Comparison of ENCODE assay signal across 15 cellular contexts in the genomic region with DNA sequence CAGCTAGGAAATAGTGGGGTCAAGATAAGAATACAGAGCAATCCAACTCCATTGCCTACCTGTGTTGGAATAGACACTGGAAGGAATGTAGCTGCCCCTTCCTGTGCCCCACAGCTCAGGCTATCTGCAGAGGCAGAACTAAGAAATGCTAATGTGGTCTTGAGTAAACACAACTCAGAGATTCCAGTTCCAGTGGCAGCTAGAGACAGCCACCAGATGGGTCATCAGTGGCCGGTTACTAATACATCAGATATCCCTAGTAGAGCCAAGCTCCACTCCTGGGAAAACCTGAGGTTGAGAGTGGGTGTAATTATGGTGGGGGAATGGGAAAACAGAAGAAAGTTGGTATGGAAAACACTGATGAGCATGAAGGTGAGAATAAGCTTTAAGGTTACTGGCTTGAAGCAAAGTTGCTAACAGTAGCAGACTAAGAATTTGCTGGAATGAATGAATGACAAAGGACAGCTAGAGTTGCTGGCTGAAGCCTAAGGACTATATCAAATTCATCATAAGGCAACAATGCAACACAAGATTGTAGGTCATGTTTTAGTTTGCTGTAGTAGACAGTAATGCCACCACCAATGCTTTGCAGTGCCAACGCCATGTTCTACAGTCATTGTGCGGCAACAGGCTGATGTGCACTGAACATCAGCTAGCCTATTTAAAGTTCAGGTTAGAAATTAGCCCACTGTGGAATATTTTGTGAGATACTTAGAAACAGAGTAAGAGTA. TPM values are rescaled to one million over a fixed set of nuclear protein-coding genes. Genes with fewer than 3 reads are reported as not detected.
DNase-seq lines count a peak whose midpoint lies in the region; ATAC-seq, FAIRE-seq and TF ChIP-seq lines count a peak whose summit lies in the region.
"Had no signal": no experiment of that assay in that cellular context is flagged by ENCODE, and none has a peak within 500 bp of the region (broad histone marks: within the 10 kb centered on the region; RNA-seq: fewer than 3 reads in every experiment).

No MANE protein-coding gene starts in this region.

- H3K79me2 ChIP-seq in ACC112 (ENCODE audit: control insufficient read depth, insufficient read depth, low read length, unreplicated experiment) (no peaks in the 10 kb centered on the region), K562 (ENCODE audit: control insufficient read depth, insufficient read depth, low read length) (no peaks in the 10 kb centered on the region), mesendoderm (ENCODE audit: control insufficient read depth, insufficient read depth, low read length) (no peaks in the 10 kb centered on the region)

- WGBS in K562 (ENCODE audit: insufficient coverage, low coverage, missing lambda C conversion rate), result 67% methylated on average over 3 of the region's 3 CpGs
- WGBS in mesendoderm (ENCODE audit: extremely low coverage, insufficient coverage, low lambda C conversion rate), result no CpG with 5 or more reads among the region's 3 CpGs
- WGBS in tibial nerve, 2 donors, result 94 to 97% methylated on average over 3 of the region's 3 CpGs

- H3K36me3 ChIP-seq in ACC112 (ENCODE audit: insufficient read depth, low read length) (no peaks in the 10 kb centered on the region), K562 (ENCODE audit: control insufficient read depth, insufficient read depth, low read length) (peaks cover 9% of the 10 kb centered on the region; the same call in 2 of the 3 replicates), mesendoderm (ENCODE audit: control insufficient read depth, insufficient read depth, low read length) (no peaks in the 10 kb centered on the region), ascending aorta (peaks cover 0 to 3% of the 10 kb centered on the region in 2 donors), tibial nerve (peaks cover 0 to 41% (median 0%) of the 10 kb centered on the region in 3 donors)
- H3K36me3 ChIP-seq: BE2C had no signal

- in situ Hi-C loops in K562 (cut with MboI), result loop anchor here (25.0 kb wide), 1 partner anchor 117 kb away; the partner anchor contains the start of gene GDF5

- DNase-seq in HK-2 (ENCODE audit: unreplicated experiment), result peak; percentile 87
- DNase-seq in K562 (ENCODE audit: extremely low read depth in 1 of 4, low spot score in 3 of 4), result no peak
- DNase-seq in mesendoderm, result peak; percentile 42
- DNase-seq in ascending aorta (ENCODE audit: low spot score in 2 of 2), result no peak
- DNase-seq in CD14-positive monocyte (ENCODE audit: low spot score), result no peak
- DNase-seq in tibial nerve (ENCODE audit: low spot score in 2 of 2), result no peak
- DNase-seq: activated CD8-positive, alpha-beta memory T cell treated with anti-CD3 and anti-CD28 coated beads, Interleukin-2, amount 50 U/mL, for 48 hours; BE2C; body of pancreas; erythroblast; NCI-H1105; T-helper 2 cell had no signal

- peak overlapping the region; percentile 92 for H3K27ac ChIP-seq in ACC112 (ENCODE audit: low read depth, low read length)
- no peak overlapping the region for H3K27ac ChIP-seq in K562 (ENCODE audit: extremely low read depth, low read depth, low read length)
- H3K27ac ChIP-seq in mesendoderm (ENCODE audit: low read depth, low read length), result no peak overlapping the region
- no peak overlapping the region for H3K27ac ChIP-seq in ascending aorta
- H3K27ac ChIP-seq in tibial nerve, result no peak overlapping the region
- H3K27ac ChIP-seq: vagina had no signal

- peaks cover 9 to 14% of the 10 kb centered on the region in 2 donors for H3K36me3 Mint-ChIP-seq in CD14-positive monocyte

- H2BK15ac ChIP-seq in mesendoderm (replicated peaks; ENCODE audit: low read depth), result no peak overlapping the region

- no peak overlapping the region for H2BK120ac ChIP-seq in mesendoderm (ENCODE audit: low read depth, low read length)

- peaks cover 6% of the 10 kb centered on the region for H3K4me1 Mint-ChIP-seq in CD14-positive monocyte

- H3K9ac ChIP-seq in K562 (ENCODE audit: insufficient read depth in 1 of 2, low read depth in 2 of 2, low read length in 2 of 2), result no peak overlapping the region
- no peak overlapping the region for H3K9ac ChIP-seq in mesendoderm (ENCODE audit: low read length)

- ATAC-seq in K562 (no peak), GM21360 (IDR thresholded peaks at IDR 0.05; ENCODE audit: unreplicated experiment) (no peak)
- ATAC-seq: body of pancreas had no signal

- TF ChIP-seq CTCF in K562 (IDR thresholded peaks at IDR 0.05 in 2 of 3, conservative IDR thresholded peaks at IDR 0.05 in 1 of 3; ENCODE audit: insufficient read depth in 2 of 3, low read depth in 1 of 3, low read length in 3 of 3), result no peak
- TF ChIP-seq CTCF in ascending aorta (IDR thresholded peaks at IDR 0.05), result no peak
- TF ChIP-seq CTCF in CD14-positive monocyte (IDR thresholded peaks at IDR 0.05), result no peak
- no peak for TF ChIP-seq CTCF in tibial nerve (IDR thresholded peaks at IDR 0.05)

- no peaks in the 10 kb centered on the region for H4K20me1 ChIP-seq in K562 (replicated peaks; ENCODE audit: control insufficient read depth, insufficient read depth, low read length)

- H3K4me1 ChIP-seq in ACC112 (ENCODE audit: control insufficient read depth, insufficient read depth, low read length, unreplicated experiment) (peaks cover 48% of the 10 kb centered on the region), K562 (replicated peaks in 1 of 2; ENCODE audit: control insufficient read depth in 2 of 2, insufficient read depth in 2 of 2, low read length in 2 of 2) (peaks cover 4 to 9% of the 10 kb centered on the region in 2 experiments; a peak in 4 of 5 replicates), mesendoderm (ENCODE audit: control insufficient read depth, low read depth, low read length) (no peaks in the 10 kb centered on the region), ascending aorta (no peaks in the 10 kb centered on the region), tibial nerve (peaks cover 0 to 3% (median 0%) of the 10 kb centered on the region in 4 donors)
- H3K4me1 ChIP-seq: BE2C had no signal

- H3K56ac ChIP-seq in mesendoderm (ENCODE audit: low read length), result no peak overlapping the region

- no peaks in the 10 kb centered on the region for H3K79me1 ChIP-seq in mesendoderm (ENCODE audit: low read length)

- POLR2A ChIA-PET in K562 (lab: Yijun Ruan, JAX), result interaction anchor here (0.6 to 1.4 kb wide), 3 partner anchors 9 to 496 kb away, joined by 3 to 5 read pairs (median 3); no protein-coding TSS in a partner anchor

- intact Hi-C loops in K562 (cut with micrococcal nuclease), result no loop called here
- intact Hi-C loops in ascending aorta (cut with DNase I), result no loop called here
- intact Hi-C loops in CD14-positive monocyte (cut with micrococcal nuclease), result no loop called here

- H3K4me2 ChIP-seq in K562 (ENCODE audit: insufficient read depth, low read length), result no peak overlapping the region
- H3K4me2 ChIP-seq in mesendoderm (ENCODE audit: low read length), result no peak overlapping the region

- no peak overlapping the region for H4K5ac ChIP-seq in mesendoderm (ENCODE audit: low read length)

- H3K27me3 Mint-ChIP-seq in CD14-positive monocyte (ENCODE audit: low read depth in 3 of 3), result peaks cover 0 to 2% (median 0%) of the 10 kb centered on the region in 3 donors

- H3K9me3 ChIP-seq in K562 (replicated peaks; ENCODE audit: control insufficient read depth, insufficient read depth, low read depth, low read length) (no peaks in the 10 kb centered on the region), ascending aorta (no peaks in the 10 kb centered on the region), tibial nerve (no peaks in the 10 kb centered on the region)
- H3K9me3 ChIP-seq: BE2C, body of pancreas, vagina had no signal

- no peak overlapping the region for H3K18ac ChIP-seq in mesendoderm (ENCODE audit: low read length)

- no TSS peak for BruUV-seq in K562 (replicated peaks; lab: Mats Ljungman, UMichigan)

- FAIRE-seq in K562 (lab: Jason Lieb, UNC), result no peak

- no peak for TF ChIP-seq EP300 in K562 (IDR thresholded peaks at IDR 0.05; ENCODE audit: low read length)
- no peak for TF ChIP-seq EP300 in tibial nerve (IDR thresholded peaks at IDR 0.05)

- no peaks in the 10 kb centered on the region for H3K9me3 Mint-ChIP-seq in CD14-positive monocyte

- H3K23ac ChIP-seq in mesendoderm (ENCODE audit: low read length), result no peak overlapping the region

- H3K27ac Mint-ChIP-seq in CD14-positive monocyte, result peak overlapping the region in 1 of 7 donors; percentile 5

- TF ChIP-seq RAD21 in K562 (CRISPR knock-in tag; conservative IDR thresholded peaks at IDR 0.05 in 1 of 2, IDR thresholded peaks at IDR 0.05 in 1 of 2), result no peak

- H3K4ac ChIP-seq in mesendoderm (ENCODE audit: low read depth, low read length), result no peak overlapping the region

- no peak overlapping the region for H2BK5ac ChIP-seq in mesendoderm (ENCODE audit: low read length)

- H2AFZ ChIP-seq in ACC112 (ENCODE audit: low read length, unreplicated experiment) (no peak overlapping the region), K562 (ENCODE audit: low read depth, low read length) (no peak overlapping the region)

- TF ChIP-seq POLR2A in K562 (conservative IDR thresholded peaks at IDR 0.05), result no peak
- TF ChIP-seq POLR2A in tibial nerve (IDR thresholded peaks at IDR 0.05), result no peak

- no peak overlapping the region for H4K8ac ChIP-seq in mesendoderm (ENCODE audit: low read depth, low read length)

- H3K27me3 ChIP-seq in ACC112 (ENCODE audit: insufficient read depth, low read length), result no peaks in the 10 kb centered on the region
- H3K27me3 ChIP-seq in K562 (ENCODE audit: control insufficient read depth in 2 of 2, insufficient read depth in 2 of 2, low read length in 2 of 2), result no peaks in the 10 kb centered on the region
- H3K27me3 ChIP-seq in mesendoderm (ENCODE audit: insufficient read depth, low read length, poor library complexity), result no peaks in the 10 kb centered on the region
- H3K27me3 ChIP-seq in ascending aorta, result no peaks in the 10 kb centered on the region
- H3K27me3 ChIP-seq in tibial nerve, result no peaks in the 10 kb centered on the region
- H3K27me3 ChIP-seq: BE2C, body of pancreas, vagina had no signal

- H2AK5ac ChIP-seq in mesendoderm (ENCODE audit: low read length), result no peak overlapping the region

- no peaks in the 10 kb centered on the region for H3K9me1 ChIP-seq in K562 (ENCODE audit: control insufficient read depth, insufficient read depth, low read length)

- peak overlapping the region; percentile 48 for H3K4me3 ChIP-seq in ACC112 (ENCODE audit: low read depth, low read length)
- H3K4me3 ChIP-seq in K562, result no peak overlapping the region
- no peak overlapping the region for H3K4me3 ChIP-seq in mesendoderm (ENCODE audit: low read length)
- no peak overlapping the region for H3K4me3 ChIP-seq in ascending aorta
- H3K4me3 ChIP-seq in tibial nerve, result no peak overlapping the region
- H3K4me3 ChIP-seq: body of pancreas, vagina had no signal

- H3K4me3 Mint-ChIP-seq in CD14-positive monocyte, result no peak overlapping the region

- CTCF ChIA-PET in K562 (lab: Yijun Ruan, JAX; ENCODE audit: low intra/inter-chr PET ratio), result interaction anchor here (0.6 kb wide), 1 partner anchor 13 kb away, joined by 3 read pairs; no protein-coding TSS in a partner anchor

RNA-seq across cellular contexts. Expression of gene FAM83C, which starts 28.3 kb away (rescaled TPM):
- total RNA-seq in K562 (2011; cell fraction: chromatin; rRNA removed; ENCODE audit: low replicate concordance), result not detected in 2 replicates
- total RNA-seq in K562 (2011; cell fraction: nucleolus; rRNA removed), result not detected in 2 replicates
- not detected in 2 replicates for total RNA-seq in K562 (2011; cell fraction: nucleoplasm; rRNA removed)
- not detected in 2 replicates for total RNA-seq in K562 (2014; rRNA removed)
- not detected in 2 replicates for total RNA-seq in K562 (2014; rRNA removed; fragmentation: Illumina TruSeq; extraction: Trizol)
- not detected in 2 replicates for total RNA-seq in K562 (2015; rRNA removed; fragmentation: Illumina TruSeq; extraction: Trizol)
- total RNA-seq in K562 (2021), result not detected in 2 replicates
- not detected in 2 replicates for polyA plus RNA-seq in K562 (2011; rRNA removed)
- polyA plus RNA-seq in K562 (2011; cell fraction: cytosol; rRNA removed), result not detected in 2 replicates
- 0.04 TPM in 1 of 2 replicates, not detected in the other for polyA plus RNA-seq in K562 (2011; cell fraction: nucleus; rRNA removed)
- not detected in 2 replicates for polyA plus RNA-seq in K562 (2012)
- polyA plus RNA-seq in K562 (2014; fragmentation: Illumina TruSeq; extraction: Trizol), result not detected in 2 replicates
- not detected for polyA plus RNA-seq in K562 (2014; fragmentation: Nextera tagmentation; extraction: Ambion mirVana)
- polyA plus RNA-seq in K562 (2014; rRNA removed), result not detected in 2 replicates
- polyA minus RNA-seq in K562 (2011; rRNA and poly(A)+ RNA removed), result not detected in 2 replicates
- polyA minus RNA-seq in K562 (2011; cell fraction: cytosol; rRNA and poly(A)+ RNA removed), result not detected in 2 replicates
- polyA minus RNA-seq in K562 (2011; cell fraction: nucleus; rRNA and poly(A)+ RNA removed), result not detected in 2 replicates
- 0.03 TPM for polyA plus RNA-seq in mesendoderm (2013, experiment 1 of 2)
- 0.01 TPM for polyA plus RNA-seq in mesendoderm (2013, experiment 2 of 2)
- not detected for total RNA-seq in ascending aorta
- not detected for polyA plus RNA-seq in CD14-positive monocyte
- total RNA-seq in tibial nerve, result not detected
- total RNA-seq: body of pancreas had no signal

RNA-seq across cellular contexts. Expression of gene EIF6, which starts 36.0 kb away (rescaled TPM):
- total RNA-seq in K562 (2011; cell fraction: chromatin; rRNA removed; ENCODE audit: low replicate concordance), result 22.6 and 68.4 TPM in 2 replicates
- total RNA-seq in K562 (2011; cell fraction: nucleolus; rRNA removed), result 89.9 and 93.2 TPM in 2 replicates
- total RNA-seq in K562 (2011; cell fraction: nucleoplasm; rRNA removed), result 54.0 and 63.2 TPM in 2 replicates
- 200 and 244 TPM in 2 replicates for total RNA-seq in K562 (2014; rRNA removed)
- 132 and 180 TPM in 2 replicates for total RNA-seq in K562 (2014; rRNA removed; fragmentation: Illumina TruSeq; extraction: Trizol)
- total RNA-seq in K562 (2015; rRNA removed; fragmentation: Illumina TruSeq; extraction: Trizol), result 179 and 180 TPM in 2 replicates
- 229 and 249 TPM in 2 replicates for total RNA-seq in K562 (2021)
- 165 and 190 TPM in 2 replicates for polyA plus RNA-seq in K562 (2011; rRNA removed)
- polyA plus RNA-seq in K562 (2011; cell fraction: cytosol; rRNA removed), result 339 and 577 TPM in 2 replicates
- polyA plus RNA-seq in K562 (2011; cell fraction: nucleus; rRNA removed), result 164 and 201 TPM in 2 replicates
- polyA plus RNA-seq in K562 (2012), result 165 and 193 TPM in 2 replicates
- polyA plus RNA-seq in K562 (2014; fragmentation: Illumina TruSeq; extraction: Trizol), result 247 and 288 TPM in 2 replicates
- polyA plus RNA-seq in K562 (2014; fragmentation: Nextera tagmentation; extraction: Ambion mirVana), result 100 to 1,000 TPM; 807 to 832 TPM
- 230 and 241 TPM in 2 replicates for polyA plus RNA-seq in K562 (2014; rRNA removed)
- 99.7 and 134 TPM in 2 replicates for polyA minus RNA-seq in K562 (2011; rRNA and poly(A)+ RNA removed)
- 80.7 and 88.0 TPM in 2 replicates for polyA minus RNA-seq in K562 (2011; cell fraction: cytosol; rRNA and poly(A)+ RNA removed)
- polyA minus RNA-seq in K562 (2011; cell fraction: nucleus; rRNA and poly(A)+ RNA removed), result 28.8 and 42.4 TPM in 2 replicates
- 164 TPM for polyA plus RNA-seq in mesendoderm (2013, experiment 1 of 2)
- polyA plus RNA-seq in mesendoderm (2013, experiment 2 of 2), result 168 TPM
- 98.0 TPM for total RNA-seq in ascending aorta
- polyA plus RNA-seq in CD14-positive monocyte, result 100 to 1,000 TPM; 190 to 222 TPM
- 100 to 1,000 TPM in 1 of 4 donors, 10 to 100 TPM in 3; 69.5 to 110 (median 86.8) TPM for total RNA-seq in tibial nerve

RNA-seq across cellular contexts. Expression of gene MMP24OS, which starts 42.6 kb away (rescaled TPM):
- 26.2 and 52.1 TPM in 2 replicates for total RNA-seq in K562 (2011; cell fraction: chromatin; rRNA removed; ENCODE audit: low replicate concordance)
- 35.3 and 46.4 TPM in 2 replicates for total RNA-seq in K562 (2011; cell fraction: nucleolus; rRNA removed)
- 35.9 and 37.4 TPM in 2 replicates for total RNA-seq in K562 (2011; cell fraction: nucleoplasm; rRNA removed)
- total RNA-seq in K562 (2014; rRNA removed) (11.4 and 16.0 TPM in 2 replicates), K562 (2014; rRNA removed; fragmentation: Illumina TruSeq; extraction: Trizol) (3.8 and 5.6 TPM in 2 replicates), K562 (2015; rRNA removed; fragmentation: Illumina TruSeq; extraction: Trizol) (10.4 and 12.6 TPM in 2 replicates), K562 (2021) (38.6 and 41.5 TPM in 2 replicates), ascending aorta (43.1 TPM), tibial nerve (10 to 100 TPM; 30.4 to 41.2 (median 34.4) TPM)
- polyA plus RNA-seq in K562 (2011; rRNA removed) (13.1 and 16.3 TPM in 2 replicates), K562 (2014; fragmentation: Illumina TruSeq; extraction: Trizol) (18.8 and 25.0 TPM in 2 replicates), K562 (2014; fragmentation: Nextera tagmentation; extraction: Ambion mirVana) (1 to 10 TPM in 1 of 2 experiments, under 1 TPM in 1; 0.92 to 1.6 TPM), K562 (2014; rRNA removed) (26.5 and 33.5 TPM in 2 replicates), CD14-positive monocyte (1 to 10 TPM; 9.5 to 9.6 TPM)
- 22.7 and 39.5 TPM in 2 replicates for polyA plus RNA-seq in K562 (2011; cell fraction: cytosol; rRNA removed)
- 37.9 and 58.3 TPM in 2 replicates for polyA plus RNA-seq in K562 (2011; cell fraction: nucleus; rRNA removed)
- 23.8 and 45.8 TPM in 2 replicates for polyA plus RNA-seq in K562 (2012)
- polyA minus RNA-seq in K562 (2011; rRNA and poly(A)+ RNA removed), result 5.0 and 6.8 TPM in 2 replicates
- polyA minus RNA-seq in K562 (2011; cell fraction: cytosol; rRNA and poly(A)+ RNA removed), result 16.2 and 26.1 TPM in 2 replicates
- polyA minus RNA-seq in K562 (2011; cell fraction: nucleus; rRNA and poly(A)+ RNA removed), result 20.1 and 29.2 TPM in 2 replicates
- 13.0 TPM for polyA plus RNA-seq in mesendoderm (2013, experiment 1 of 2)
- polyA plus RNA-seq in mesendoderm (2013, experiment 2 of 2), result 12.7 TPM

Comparison
In these comparisons a context has a peak if more than half of its experiments do, and no peak if none do; other contexts are left out.
1. DNase-seq: peak in HK-2 (single experiment) and mesendoderm (single experiment); none in K562 (0 of 4), ascending aorta (0 of 2), CD14-positive monocyte (single experiment) and tibial nerve (0 of 2).